Comparison of ENCODE assay signal across 1 cellular context in the genomic region with DNA sequence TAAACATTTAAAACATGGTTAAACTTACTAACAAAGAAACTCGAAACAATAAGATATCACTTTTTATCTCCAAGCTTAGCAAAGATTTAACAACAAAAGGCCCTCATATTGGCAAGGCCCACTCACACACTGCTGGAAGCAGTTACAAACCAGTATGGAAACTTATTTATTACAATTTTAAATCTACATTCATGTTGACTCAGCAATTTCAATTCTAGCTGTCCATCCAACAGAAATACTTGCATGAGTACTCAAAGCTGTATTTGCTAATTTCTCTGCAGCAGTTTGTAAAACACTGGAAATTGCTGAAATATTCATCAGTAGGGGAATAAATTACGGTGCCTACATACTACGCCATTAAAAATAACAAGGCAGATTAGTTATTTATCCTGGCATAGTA.
TF ChIP-seq lines count a peak whose summit lies in the region.

No MANE protein-coding gene starts in this region.

TF ChIP-seq in GM23338, 12 proteins besides CTCF, POLR2A, EP300 and RAD21:
- no peak for TF ChIP-seq STAT1 (IDR thresholded peaks at IDR 0.05; ENCODE audit: unreplicated experiment)
- TF ChIP-seq CREB1 (CRISPR knock-in tag; IDR thresholded peaks at IDR 0.05; ENCODE audit: low read depth), result no peak
- TF ChIP-seq JUNB (IDR thresholded peaks at IDR 0.05; ENCODE audit: unreplicated experiment), result no peak
- no peak for TF ChIP-seq ZNF114 (CRISPR knock-in tag; IDR thresholded peaks at IDR 0.05)
- no peak for TF ChIP-seq EZH2phosphoT487 (IDR thresholded peaks at IDR 0.05; ENCODE audit: unreplicated experiment)
- no peak for TF ChIP-seq POLR2AphosphoS5 (IDR thresholded peaks at IDR 0.05; ENCODE audit: low read depth)
- TF ChIP-seq ZNF331 (CRISPR knock-in tag; IDR thresholded peaks at IDR 0.05; ENCODE audit: low read depth), result no peak
- no peak for TF ChIP-seq NANOG (IDR thresholded peaks at IDR 0.05; ENCODE audit: borderline replicate concordance)
- TF ChIP-seq, protein P1, sequence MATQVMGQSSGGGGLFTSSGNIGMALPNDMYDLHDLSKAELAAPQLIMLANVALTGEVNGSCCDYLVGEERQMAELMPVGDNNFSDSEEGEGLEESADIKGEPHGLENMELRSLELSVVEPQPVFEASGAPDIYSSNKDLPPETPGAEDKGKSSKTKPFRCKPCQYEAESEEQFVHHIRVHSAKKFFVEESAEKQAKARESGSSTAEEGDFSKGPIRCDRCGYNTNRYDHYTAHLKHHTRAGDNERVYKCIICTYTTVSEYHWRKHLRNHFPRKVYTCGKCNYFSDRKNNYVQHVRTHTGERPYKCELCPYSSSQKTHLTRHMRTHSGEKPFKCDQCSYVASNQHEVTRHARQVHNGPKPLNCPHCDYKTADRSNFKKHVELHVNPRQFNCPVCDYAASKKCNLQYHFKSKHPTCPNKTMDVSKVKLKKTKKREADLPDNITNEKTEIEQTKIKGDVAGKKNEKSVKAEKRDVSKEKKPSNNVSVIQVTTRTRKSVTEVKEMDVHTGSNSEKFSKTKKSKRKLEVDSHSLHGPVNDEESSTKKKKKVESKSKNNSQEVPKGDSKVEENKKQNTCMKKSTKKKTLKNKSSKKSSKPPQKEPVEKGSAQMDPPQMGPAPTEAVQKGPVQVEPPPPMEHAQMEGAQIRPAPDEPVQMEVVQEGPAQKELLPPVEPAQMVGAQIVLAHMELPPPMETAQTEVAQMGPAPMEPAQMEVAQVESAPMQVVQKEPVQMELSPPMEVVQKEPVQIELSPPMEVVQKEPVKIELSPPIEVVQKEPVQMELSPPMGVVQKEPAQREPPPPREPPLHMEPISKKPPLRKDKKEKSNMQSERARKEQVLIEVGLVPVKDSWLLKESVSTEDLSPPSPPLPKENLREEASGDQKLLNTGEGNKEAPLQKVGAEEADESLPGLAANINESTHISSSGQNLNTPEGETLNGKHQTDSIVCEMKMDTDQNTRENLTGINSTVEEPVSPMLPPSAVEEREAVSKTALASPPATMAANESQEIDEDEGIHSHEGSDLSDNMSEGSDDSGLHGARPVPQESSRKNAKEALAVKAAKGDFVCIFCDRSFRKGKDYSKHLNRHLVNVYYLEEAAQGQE (IDR thresholded peaks at IDR 0.05; ENCODE audit: unreplicated experiment), result no peak
- TF ChIP-seq EZH2 (IDR thresholded peaks at IDR 0.05; ENCODE audit: low read depth, unreplicated experiment), result no peak
- TF ChIP-seq, protein P2, sequence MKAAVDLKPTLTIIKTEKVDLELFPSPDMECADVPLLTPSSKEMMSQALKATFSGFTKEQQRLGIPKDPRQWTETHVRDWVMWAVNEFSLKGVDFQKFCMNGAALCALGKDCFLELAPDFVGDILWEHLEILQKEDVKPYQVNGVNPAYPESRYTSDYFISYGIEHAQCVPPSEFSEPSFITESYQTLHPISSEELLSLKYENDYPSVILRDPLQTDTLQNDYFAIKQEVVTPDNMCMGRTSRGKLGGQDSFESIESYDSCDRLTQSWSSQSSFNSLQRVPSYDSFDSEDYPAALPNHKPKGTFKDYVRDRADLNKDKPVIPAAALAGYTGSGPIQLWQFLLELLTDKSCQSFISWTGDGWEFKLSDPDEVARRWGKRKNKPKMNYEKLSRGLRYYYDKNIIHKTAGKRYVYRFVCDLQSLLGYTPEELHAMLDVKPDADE (IDR thresholded peaks at IDR 0.05), result no peak
- TF ChIP-seq, protein P3, sequence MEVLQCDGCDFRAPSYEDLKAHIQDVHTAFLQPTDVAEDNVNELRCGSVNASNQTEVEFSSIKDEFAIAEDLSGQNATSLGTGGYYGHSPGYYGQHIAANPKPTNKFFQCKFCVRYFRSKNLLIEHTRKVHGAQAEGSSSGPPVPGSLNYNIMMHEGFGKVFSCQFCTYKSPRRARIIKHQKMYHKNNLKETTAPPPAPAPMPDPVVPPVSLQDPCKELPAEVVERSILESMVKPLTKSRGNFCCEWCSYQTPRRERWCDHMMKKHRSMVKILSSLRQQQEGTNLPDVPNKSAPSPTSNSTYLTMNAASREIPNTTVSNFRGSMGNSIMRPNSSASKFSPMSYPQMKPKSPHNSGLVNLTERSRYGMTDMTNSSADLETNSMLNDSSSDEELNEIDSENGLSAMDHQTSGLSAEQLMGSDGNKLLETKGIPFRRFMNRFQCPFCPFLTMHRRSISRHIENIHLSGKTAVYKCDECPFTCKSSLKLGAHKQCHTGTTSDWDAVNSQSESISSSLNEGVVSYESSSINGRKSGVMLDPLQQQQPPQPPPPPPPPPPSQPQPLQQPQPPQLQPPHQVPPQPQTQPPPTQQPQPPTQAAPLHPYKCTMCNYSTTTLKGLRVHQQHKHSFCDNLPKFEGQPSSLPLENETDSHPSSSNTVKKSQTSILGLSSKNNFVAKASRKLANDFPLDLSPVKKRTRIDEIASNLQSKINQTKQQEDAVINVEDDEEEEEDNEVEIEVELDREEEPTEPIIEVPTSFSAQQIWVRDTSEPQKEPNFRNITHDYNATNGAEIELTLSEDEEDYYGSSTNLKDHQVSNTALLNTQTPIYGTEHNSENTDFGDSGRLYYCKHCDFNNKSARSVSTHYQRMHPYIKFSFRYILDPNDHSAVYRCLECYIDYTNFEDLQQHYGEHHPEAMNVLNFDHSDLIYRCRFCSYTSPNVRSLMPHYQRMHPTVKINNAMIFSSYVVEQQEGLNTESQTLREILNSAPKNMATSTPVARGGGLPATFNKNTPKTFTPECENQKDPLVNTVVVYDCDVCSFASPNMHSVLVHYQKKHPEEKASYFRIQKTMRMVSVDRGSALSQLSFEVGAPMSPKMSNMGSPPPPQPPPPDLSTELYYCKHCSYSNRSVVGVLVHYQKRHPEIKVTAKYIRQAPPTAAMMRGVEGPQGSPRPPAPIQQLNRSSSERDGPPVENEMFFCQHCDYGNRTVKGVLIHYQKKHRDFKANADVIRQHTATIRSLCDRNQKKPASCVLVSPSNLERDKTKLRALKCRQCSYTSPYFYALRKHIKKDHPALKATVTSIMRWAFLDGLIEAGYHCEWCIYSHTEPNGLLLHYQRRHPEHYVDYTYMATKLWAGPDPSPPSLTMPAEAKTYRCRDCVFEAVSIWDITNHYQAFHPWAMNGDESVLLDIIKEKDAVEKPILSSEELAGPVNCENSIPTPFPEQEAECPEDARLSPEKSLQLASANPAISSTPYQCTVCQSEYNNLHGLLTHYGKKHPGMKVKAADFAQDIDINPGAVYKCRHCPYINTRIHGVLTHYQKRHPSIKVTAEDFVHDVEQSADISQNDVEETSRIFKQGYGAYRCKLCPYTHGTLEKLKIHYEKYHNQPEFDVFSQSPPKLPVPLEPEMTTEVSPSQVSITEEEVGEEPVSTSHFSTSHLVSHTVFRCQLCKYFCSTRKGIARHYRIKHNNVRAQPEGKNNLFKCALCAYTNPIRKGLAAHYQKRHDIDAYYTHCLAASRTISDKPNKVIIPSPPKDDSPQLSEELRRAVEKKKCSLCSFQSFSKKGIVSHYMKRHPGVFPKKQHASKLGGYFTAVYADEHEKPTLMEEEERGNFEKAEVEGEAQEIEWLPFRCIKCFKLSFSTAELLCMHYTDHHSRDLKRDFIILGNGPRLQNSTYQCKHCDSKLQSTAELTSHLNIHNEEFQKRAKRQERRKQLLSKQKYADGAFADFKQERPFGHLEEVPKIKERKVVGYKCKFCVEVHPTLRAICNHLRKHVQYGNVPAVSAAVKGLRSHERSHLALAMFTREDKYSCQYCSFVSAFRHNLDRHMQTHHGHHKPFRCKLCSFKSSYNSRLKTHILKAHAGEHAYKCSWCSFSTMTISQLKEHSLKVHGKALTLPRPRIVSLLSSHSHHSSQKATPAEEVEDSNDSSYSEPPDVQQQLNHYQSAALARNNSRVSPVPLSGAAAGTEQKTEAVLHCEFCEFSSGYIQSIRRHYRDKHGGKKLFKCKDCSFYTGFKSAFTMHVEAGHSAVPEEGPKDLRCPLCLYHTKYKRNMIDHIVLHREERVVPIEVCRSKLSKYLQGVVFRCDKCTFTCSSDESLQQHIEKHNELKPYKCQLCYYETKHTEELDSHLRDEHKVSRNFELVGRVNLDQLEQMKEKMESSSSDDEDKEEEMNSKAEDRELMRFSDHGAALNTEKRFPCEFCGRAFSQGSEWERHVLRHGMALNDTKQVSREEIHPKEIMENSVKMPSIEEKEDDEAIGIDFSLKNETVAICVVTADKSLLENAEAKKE (CRISPR knock-in tag; IDR thresholded peaks at IDR 0.05), result no peak
